18 cellular contexts compared by ENCODE assay signal in the genomic region with DNA sequence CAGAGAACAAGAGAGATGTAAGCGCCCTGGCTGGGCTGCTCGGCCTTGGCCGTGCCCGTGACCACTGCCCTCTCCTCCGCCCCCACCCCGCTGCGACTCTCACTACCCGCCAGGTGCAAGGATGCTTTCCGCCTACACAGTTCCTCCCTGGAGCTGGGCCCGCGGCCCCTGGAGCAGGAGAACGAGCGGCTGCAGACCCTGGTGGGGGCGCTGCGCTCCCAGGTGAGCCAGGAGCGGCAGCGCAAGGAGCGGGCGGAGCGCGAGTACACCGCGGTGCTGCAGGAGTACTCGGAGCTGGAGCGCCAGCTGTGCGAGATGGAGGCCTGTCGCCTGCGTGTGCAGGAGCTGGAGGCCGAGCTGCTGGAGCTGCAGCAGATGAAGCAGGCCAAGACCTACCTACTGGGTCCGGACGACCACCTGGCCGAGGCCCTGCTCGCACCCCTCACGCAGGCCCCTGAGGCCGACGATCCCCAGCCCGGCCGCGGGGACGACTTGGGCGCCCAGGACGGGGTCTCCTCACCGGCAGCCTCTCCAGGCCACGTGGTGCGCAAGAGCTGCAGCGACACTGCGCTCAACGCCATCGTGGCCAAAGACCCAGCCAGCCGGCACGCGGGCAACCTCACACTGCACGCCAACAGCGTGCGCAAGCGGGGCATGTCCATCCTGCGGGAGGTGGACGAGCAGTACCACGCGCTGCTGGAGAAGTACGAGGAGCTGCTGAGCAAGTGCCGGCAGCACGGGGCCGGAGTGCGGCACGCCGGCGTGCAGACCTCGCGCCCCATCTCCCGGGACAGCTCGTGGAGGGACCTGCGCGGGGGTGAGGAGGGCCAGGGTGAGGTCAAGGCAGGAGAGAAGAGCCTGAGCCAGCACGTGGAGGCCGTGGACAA. TPM values are rescaled to one million over a fixed set of nuclear protein-coding genes. Genes with fewer than 3 reads are reported as not detected.
DNase-seq lines count a peak whose midpoint lies in the region; FAIRE-seq and TF ChIP-seq lines count a peak whose summit lies in the region.
"Had no signal": no experiment of that assay in that cellular context is flagged by ENCODE, and none has a peak within 500 bp of the region (broad histone marks: within the 10 kb centered on the region; RNA-seq: fewer than 3 reads in every experiment).

No MANE protein-coding gene starts in this region.

- H3K56ac ChIP-seq in H1 (replicated peaks; ENCODE audit: insufficient read length, low read depth, low read length) = no peak overlapping the region

- H3K14ac ChIP-seq in H1 (ENCODE audit: insufficient read length) (no peak overlapping the region), neuronal stem cell (ENCODE audit: low read length) (no peak overlapping the region)

- peak; percentile 33 to 54; a peak in 3 of 4 replicates for TF ChIP-seq RAD21 in H1 (IDR thresholded peaks at IDR 0.05 in 1 of 2, conservative IDR thresholded peaks at IDR 0.05 in 1 of 2; ENCODE audit: low read depth in 2 of 2, low read length in 2 of 2)

- H4K91ac ChIP-seq in H1 (replicated peaks; ENCODE audit: insufficient read length, low read length) (no peak overlapping the region), neuronal stem cell (ENCODE audit: low read depth, low read length, poor library complexity) (no peak overlapping the region)

- DNase-seq in H7 (peak; percentile 74), H1 (ENCODE audit: low read depth in 1 of 2, low spot score in 2 of 2) (peak in 1 of 2 experiments; percentile 52), neuronal stem cell (ENCODE audit: low spot score) (no peak), cortex of kidney (lab: John Stamatoyannopoulos, UW) (no peak), mesenteric fat pad (ENCODE audit: low spot score) (no peak), OCI-M1 (lab: John Stamatoyannopoulos, UW) (no peak)
- no peak for DNase-seq in activated CD8-positive, alpha-beta memory T cell treated with anti-CD3 and anti-CD28 coated beads for 24 hours
- DNase-seq: CD4-positive, CD25-positive, alpha-beta regulatory T cell; DMS79; GM23248; Karpas-422; NCI-H1105 treated with DMSO at 0.1 percent for 48 hours; NCI-H2029 treated with DMSO at 0.1 percent for 48 hours; NCI-H526; Right ventricle myocardium superior had no signal

- H3K27ac ChIP-seq in H1 (ENCODE audit: low read depth, low read length) (no peak overlapping the region), neuronal stem cell (replicated peaks; ENCODE audit: low read length) (no peak overlapping the region)
- H3K27ac ChIP-seq: GM23248 had no signal

- no peak overlapping the region for H2BK20ac ChIP-seq in H1 (ENCODE audit: low read length)

- no peak overlapping the region for H3K4ac ChIP-seq in H1 (replicated peaks; ENCODE audit: insufficient read length, low read depth, low read length)
- H3K4ac ChIP-seq in neuronal stem cell (ENCODE audit: low read length) = no peak overlapping the region

- H3K9me3 ChIP-seq in H1 (ENCODE audit: insufficient read depth in 2 of 2, low read depth in 1 of 2, low read length in 1 of 2) (no peaks in the 10 kb centered on the region), neuronal stem cell (replicated peaks in 1 of 2; ENCODE audit: control insufficient read depth in 2 of 2, insufficient read depth in 1 of 2, low read depth in 1 of 2, low read length in 2 of 2) (no peaks in the 10 kb centered on the region)

- H3K79me2 ChIP-seq in H1 (ENCODE audit: control insufficient read depth in 1 of 2, insufficient read depth in 2 of 2, low read length in 2 of 2) = no peaks in the 10 kb centered on the region

- no peak overlapping the region for H3K9ac ChIP-seq in H1 (replicated peaks in 1 of 4; ENCODE audit: extremely low read depth in 1 of 4, low read depth in 3 of 4, low read length in 3 of 4)
- peak overlapping the region; percentile 21 for H3K9ac ChIP-seq in neuronal stem cell (ENCODE audit: low read depth, low read length, poor library complexity)
- H3K9ac ChIP-seq: GM23248 had no signal

- H3K18ac ChIP-seq in H1 (ENCODE audit: extremely low read depth, low read length) = no peak overlapping the region
- H3K18ac ChIP-seq in neuronal stem cell (ENCODE audit: low read length) = no peak overlapping the region

- POLR2A ChIA-PET in H1 (lab: Charles Lee; ENCODE audit: partially characterized antibody) = interaction anchor here (0.6 to 4.6 kb wide), 5 partner anchors 10 to 42 kb away, joined by 3 to 27 read pairs (median 7); a partner anchor contains a TSS

- WGBS in H1 (ENCODE audit: extremely low coverage in 1 of 2, insufficient coverage in 1 of 2, insufficient read length in 1 of 2, insufficient replicate concordance in 2 of 2, low coverage in 1 of 2, low lambda C conversion rate in 2 of 2, missing lambda C conversion rate in 1 of 2), 2 experiments = 95% methylated on average over 63 of the region's 76 CpGs; no CpG with 5 or more reads in 1 of the 2 experiments
- no CpG with 5 or more reads among the region's 76 CpGs for WGBS in neuronal stem cell (ENCODE audit: extremely low coverage in 2 of 2, insufficient read length in 2 of 2, insufficient replicate concordance in 1 of 2), 2 donors

- H3K4me2 ChIP-seq in H1 (ENCODE audit: insufficient read depth in 1 of 2, low read depth in 2 of 2, low read length in 2 of 2) (no peak overlapping the region), neuronal stem cell (ENCODE audit: insufficient read depth, low read length, poor library complexity, severe bottlenecking) (no peak overlapping the region)

- no peak for TF ChIP-seq EP300 in H1 (IDR thresholded peaks at IDR 0.05; ENCODE audit: borderline replicate concordance in 1 of 2, low read depth in 2 of 2, low read length in 2 of 2)

- H2BK5ac ChIP-seq in H1 (ENCODE audit: low read depth, low read length) (no peak overlapping the region), neuronal stem cell (ENCODE audit: low read length) (no peak overlapping the region)

- H2AK5ac ChIP-seq in H1 (ENCODE audit: low read depth, low read length) (no peak overlapping the region), neuronal stem cell (ENCODE audit: low read depth, low read length) (no peak overlapping the region)

- no peak for FAIRE-seq in H1 (lab: Jason Lieb, UNC)
- FAIRE-seq: GM12878, RCC 7860 had no signal

- no peak overlapping the region for H2BK12ac ChIP-seq in H1 (ENCODE audit: low read depth, low read length)
- H2BK12ac ChIP-seq in neuronal stem cell (ENCODE audit: low read length) = no peak overlapping the region

- no peaks in the 10 kb centered on the region for H3K27me3 ChIP-seq in H7 (ENCODE audit: control insufficient read depth, insufficient read depth, low read length)
- no peaks in the 10 kb centered on the region for H3K27me3 ChIP-seq in H1 (replicated peaks in 1 of 4; ENCODE audit: control insufficient read depth in 3 of 4, extremely low read depth in 1 of 4, insufficient read depth in 3 of 4, low read length in 3 of 4)
- H3K27me3 ChIP-seq in neuronal stem cell (ENCODE audit: control insufficient read depth in 3 of 3, insufficient read depth in 3 of 3, low read depth in 1 of 3, low read length in 3 of 3) = no peaks in the 10 kb centered on the region

- no peaks in the 10 kb centered on the region for H3K23me2 ChIP-seq in H1 (ENCODE audit: low read depth, low read length)

- H4K5ac ChIP-seq in H1 (ENCODE audit: insufficient read length, low read depth, low read length) = no peak overlapping the region

- H3K23ac ChIP-seq in H1 (ENCODE audit: insufficient read length) = no peak overlapping the region
- H3K23ac ChIP-seq in neuronal stem cell (ENCODE audit: low read depth, low read length, poor library complexity) = peak overlapping the region; percentile 80

- peaks cover 3% of the 10 kb centered on the region for H3K36me3 ChIP-seq in H7 (replicated peaks; ENCODE audit: control insufficient read depth, insufficient read depth, low read length)
- H3K36me3 ChIP-seq in H1 (ENCODE audit: control insufficient read depth in 2 of 4, insufficient read depth in 4 of 4, low read length in 3 of 4) = peaks cover 6 to 32% (median 20%) of the 10 kb centered on the region in 4 experiments; a peak in 6 of 8 replicates
- H3K36me3 ChIP-seq in neuronal stem cell (replicated peaks in 1 of 2; ENCODE audit: control insufficient read depth in 2 of 2, insufficient read depth in 2 of 2, low read length in 2 of 2) = peaks cover 33 to 62% of the 10 kb centered on the region in 2 donors

- no peak for TF ChIP-seq POLR2A in H1 (IDR thresholded peaks at IDR 0.05; ENCODE audit: control extremely low read depth in 1 of 2, low read depth in 2 of 2, low read length in 2 of 2)

- no peaks in the 10 kb centered on the region for H3K79me1 ChIP-seq in H1 (ENCODE audit: low read depth, low read length)
- no peaks in the 10 kb centered on the region for H3K79me1 ChIP-seq in neuronal stem cell (ENCODE audit: low read depth, low read length)

- H2BK120ac ChIP-seq in H1 (replicated peaks; ENCODE audit: low read depth, low read length) (no peak overlapping the region), neuronal stem cell (ENCODE audit: low read depth, low read length) (no peak overlapping the region)

- no peaks in the 10 kb centered on the region for H3K4me1 ChIP-seq in H1 (replicated peaks in 1 of 4; ENCODE audit: control insufficient read depth in 3 of 4, insufficient read depth in 4 of 4, low read length in 3 of 4)
- no peaks in the 10 kb centered on the region for H3K4me1 ChIP-seq in neuronal stem cell (ENCODE audit: control insufficient read depth in 2 of 2, insufficient read depth in 1 of 2, low read depth in 1 of 2, low read length in 2 of 2)

- CTCF ChIA-PET in H1 (lab: Charles Lee; ENCODE audit: partially characterized antibody) = interaction anchor here (0.5 to 20.3 kb wide), 14 partner anchors 9 to 111 kb away, joined by 3 to 345 read pairs (median 4); a partner anchor contains a TSS

- H3K4me3 ChIP-seq in H7 (ENCODE audit: insufficient read depth, low read depth, low read length) (no peak overlapping the region), H1 (ENCODE audit: extremely low read depth in 1 of 4, insufficient read depth in 2 of 4, low read depth in 3 of 4, low read length in 4 of 4) (no peak overlapping the region), neuronal stem cell (ENCODE audit: low read length in 2 of 2) (peak overlapping the region in 1 of 2 donors; percentile 60)
- H3K4me3 ChIP-seq: GM12878, GM23248 had no signal

- H2AFZ ChIP-seq in H1 (ENCODE audit: low read length) = no peak overlapping the region
- H2AFZ ChIP-seq in neuronal stem cell (ENCODE audit: low read length) = no peak overlapping the region
- H2AFZ ChIP-seq: GM23248 had no signal

- H4K8ac ChIP-seq in H1 (ENCODE audit: extremely low read depth, insufficient read depth, low read length) = no peak overlapping the region
- peak overlapping the region; percentile 17 for H4K8ac ChIP-seq in neuronal stem cell (ENCODE audit: low read depth, low read length)

- peaks cover 0 to 4% of the 10 kb centered on the region in 2 experiments for H4K20me1 ChIP-seq in H1 (replicated peaks in 1 of 2; ENCODE audit: control insufficient read depth in 1 of 2, insufficient read depth in 2 of 2, low read length in 2 of 2)

- no peak overlapping the region for H2BK15ac ChIP-seq in H1 (ENCODE audit: low read length)
- H2BK15ac ChIP-seq in neuronal stem cell (ENCODE audit: low read length) = no peak overlapping the region

- peak; percentile 18 to 47 (median 28) for TF ChIP-seq CTCF in H1 (IDR thresholded peaks at IDR 0.05; ENCODE audit: control extremely low read depth in 1 of 3, insufficient read depth in 1 of 3, low read depth in 1 of 3, low read length in 3 of 3)

RNA-seq across cellular contexts. Expression of a gene that starts 9.2 kb away (rescaled TPM):
- total RNA-seq in H7 (2014; rRNA removed; shearing (Covaris generic)) = 62.0 and 68.4 TPM in 2 replicates
- total RNA-seq in H1 (2021; fragmentation: NEBNext Ultra II Directional; extraction: Animal tissue kit (Norgen Biotek cat#: 25700)) = 48.5 and 49.1 TPM in 2 replicates
- 43.2 and 43.6 TPM in 2 replicates for polyA plus RNA-seq in H1 (2011; rRNA removed)
- polyA plus RNA-seq in H1 (2011; cell fraction: cytosol; rRNA removed) = 73.0 TPM
- 28.6 TPM for polyA plus RNA-seq in H1 (2011; cell fraction: nucleus; rRNA removed)
- 34.5 to 60.5 TPM (median 52.3 TPM) in 4 replicates for polyA plus RNA-seq in H1 (2012, experiment 1 of 2)
- polyA plus RNA-seq in H1 (2012, experiment 2 of 2) = 70.9 TPM
- polyA plus RNA-seq in H1 (2013, experiment 1 of 2) = 43.0 TPM
- polyA plus RNA-seq in H1 (2013, experiment 2 of 2) = 40.8 TPM
- 16.1 and 20.3 TPM in 2 replicates for polyA minus RNA-seq in H1 (2011; rRNA and poly(A)+ RNA removed)
- polyA minus RNA-seq in H1 (2011; cell fraction: cytosol; rRNA and poly(A)+ RNA removed) = 14.9 TPM
- 21.0 TPM for polyA minus RNA-seq in H1 (2011; cell fraction: nucleus; rRNA and poly(A)+ RNA removed)
- 34.0 TPM for polyA plus RNA-seq in neuronal stem cell (2013, experiment 1 of 2)
- 32.1 TPM for polyA plus RNA-seq in neuronal stem cell (2013, experiment 2 of 2)
- total RNA-seq in mesenteric fat pad = 26.4 TPM

RNA-seq across cellular contexts. Expression of a gene that starts 15.9 kb away (rescaled TPM):
- 23.5 and 25.9 TPM in 2 replicates for total RNA-seq in H7 (2014; rRNA removed; shearing (Covaris generic))
- total RNA-seq in H1 (2021; fragmentation: NEBNext Ultra II Directional; extraction: Animal tissue kit (Norgen Biotek cat#: 25700)) = 38.1 and 40.5 TPM in 2 replicates
- polyA plus RNA-seq in H1 (2011; rRNA removed) = 20.4 and 26.8 TPM in 2 replicates
- 18.7 TPM for polyA plus RNA-seq in H1 (2011; cell fraction: cytosol; rRNA removed)
- polyA plus RNA-seq in H1 (2011; cell fraction: nucleus; rRNA removed) = 23.7 TPM
- polyA plus RNA-seq in H1 (2012, experiment 1 of 2) = 20.6 to 28.4 TPM (median 25.9 TPM) in 4 replicates
- 25.8 TPM for polyA plus RNA-seq in H1 (2012, experiment 2 of 2)
- 20.0 TPM for polyA plus RNA-seq in H1 (2013, experiment 1 of 2)
- polyA plus RNA-seq in H1 (2013, experiment 2 of 2) = 19.3 TPM
- 8.6 and 12.3 TPM in 2 replicates for polyA minus RNA-seq in H1 (2011; rRNA and poly(A)+ RNA removed)
- 16.4 TPM for polyA minus RNA-seq in H1 (2011; cell fraction: cytosol; rRNA and poly(A)+ RNA removed)
- polyA minus RNA-seq in H1 (2011; cell fraction: nucleus; rRNA and poly(A)+ RNA removed) = 10.2 TPM
- 12.6 TPM for polyA plus RNA-seq in neuronal stem cell (2013, experiment 1 of 2)
- polyA plus RNA-seq in neuronal stem cell (2013, experiment 2 of 2) = 12.5 TPM
- 29.9 TPM for total RNA-seq in mesenteric fat pad
- total RNA-seq: CD4-positive, CD25-positive, alpha-beta regulatory T cell had no signal
- polyA plus RNA-seq: IgD-negative memory B cell had no signal

RNA-seq across cellular contexts. Expression of a gene that starts 30.8 kb away (rescaled TPM):
- total RNA-seq in H7 (2014; rRNA removed; shearing (Covaris generic)) = 2.1 and 7.8 TPM in 2 replicates
- total RNA-seq in H1 (2021; fragmentation: NEBNext Ultra II Directional; extraction: Animal tissue kit (Norgen Biotek cat#: 25700)) = 13.8 and 15.1 TPM in 2 replicates
- polyA plus RNA-seq in H1 (2011; rRNA removed) = 25.9 and 36.3 TPM in 2 replicates
- polyA plus RNA-seq in H1 (2011; cell fraction: cytosol; rRNA removed) = 10.1 TPM
- polyA plus RNA-seq in H1 (2011; cell fraction: nucleus; rRNA removed) = 51.4 TPM
- polyA plus RNA-seq in H1 (2012, experiment 1 of 2) = 8.8 to 16.5 TPM (median 15.2 TPM) in 4 replicates
- 12.7 TPM for polyA plus RNA-seq in H1 (2012, experiment 2 of 2)
- 10.6 TPM for polyA plus RNA-seq in H1 (2013, experiment 1 of 2)
- polyA plus RNA-seq in H1 (2013, experiment 2 of 2) = 10.6 TPM
- 17.9 and 18.9 TPM in 2 replicates for polyA minus RNA-seq in H1 (2011; rRNA and poly(A)+ RNA removed)
- polyA minus RNA-seq in H1 (2011; cell fraction: cytosol; rRNA and poly(A)+ RNA removed) = 8.1 TPM
- 17.8 TPM for polyA minus RNA-seq in H1 (2011; cell fraction: nucleus; rRNA and poly(A)+ RNA removed)
- polyA plus RNA-seq in neuronal stem cell (2013, experiment 1 of 2) = 8.1 TPM
- 7.5 TPM for polyA plus RNA-seq in neuronal stem cell (2013, experiment 2 of 2)
- 14.4 TPM for total RNA-seq in mesenteric fat pad
- total RNA-seq: GM23248 had no signal
- polyA plus RNA-seq: GM23248 had no signal

RNA-seq across cellular contexts. Expression of a gene that starts 43.5 kb away (rescaled TPM):
- 399 and 432 TPM in 2 replicates for total RNA-seq in H7 (2014; rRNA removed; shearing (Covaris generic))
- total RNA-seq in H1 (2021; fragmentation: NEBNext Ultra II Directional; extraction: Animal tissue kit (Norgen Biotek cat#: 25700)) = 326 and 335 TPM in 2 replicates
- polyA plus RNA-seq in H1 (2011; rRNA removed) = 254 and 407 TPM in 2 replicates
- 359 TPM for polyA plus RNA-seq in H1 (2011; cell fraction: cytosol; rRNA removed)
- polyA plus RNA-seq in H1 (2011; cell fraction: nucleus; rRNA removed) = 101 TPM
- polyA plus RNA-seq in H1 (2012, experiment 1 of 2) = 445 to 644 TPM (median 486 TPM) in 4 replicates
- 293 TPM for polyA plus RNA-seq in H1 (2012, experiment 2 of 2)
- 532 TPM for polyA plus RNA-seq in H1 (2013, experiment 1 of 2)
- polyA plus RNA-seq in H1 (2013, experiment 2 of 2) = 533 TPM
- 160 and 164 TPM in 2 replicates for polyA minus RNA-seq in H1 (2011; rRNA and poly(A)+ RNA removed)
- polyA minus RNA-seq in H1 (2011; cell fraction: cytosol; rRNA and poly(A)+ RNA removed) = 92.8 TPM
- 69.1 TPM for polyA minus RNA-seq in H1 (2011; cell fraction: nucleus; rRNA and poly(A)+ RNA removed)
- 310 TPM for polyA plus RNA-seq in neuronal stem cell (2013, experiment 1 of 2)
- 301 TPM for polyA plus RNA-seq in neuronal stem cell (2013, experiment 2 of 2)
- 310 TPM for total RNA-seq in mesenteric fat pad

RNA-seq across cellular contexts. Expression of a gene that starts 43.7 kb away (rescaled TPM):
- 34.9 and 41.0 TPM in 2 replicates for total RNA-seq in H7 (2014; rRNA removed; shearing (Covaris generic))
- 33.7 and 34.1 TPM in 2 replicates for total RNA-seq in H1 (2021; fragmentation: NEBNext Ultra II Directional; extraction: Animal tissue kit (Norgen Biotek cat#: 25700))
- polyA plus RNA-seq in H1 (2011; rRNA removed) = 32.6 and 36.8 TPM in 2 replicates
- 34.2 TPM for polyA plus RNA-seq in H1 (2011; cell fraction: cytosol; rRNA removed)
- 34.2 TPM for polyA plus RNA-seq in H1 (2011; cell fraction: nucleus; rRNA removed)
- 28.4 to 33.2 TPM (median 30.1 TPM) in 4 replicates for polyA plus RNA-seq in H1 (2012, experiment 1 of 2)
- 27.2 TPM for polyA plus RNA-seq in H1 (2012, experiment 2 of 2)
- 19.6 TPM for polyA plus RNA-seq in H1 (2013, experiment 1 of 2)
- 19.1 TPM for polyA plus RNA-seq in H1 (2013, experiment 2 of 2)
- polyA minus RNA-seq in H1 (2011; rRNA and poly(A)+ RNA removed) = 40.0 and 40.9 TPM in 2 replicates
- 16.6 TPM for polyA minus RNA-seq in H1 (2011; cell fraction: cytosol; rRNA and poly(A)+ RNA removed)
- polyA minus RNA-seq in H1 (2011; cell fraction: nucleus; rRNA and poly(A)+ RNA removed) = 13.5 TPM
- 24.7 TPM for polyA plus RNA-seq in neuronal stem cell (2013, experiment 1 of 2)
- polyA plus RNA-seq in neuronal stem cell (2013, experiment 2 of 2) = 24.7 TPM
- 34.7 TPM for total RNA-seq in mesenteric fat pad
